In the genomic region with DNA sequence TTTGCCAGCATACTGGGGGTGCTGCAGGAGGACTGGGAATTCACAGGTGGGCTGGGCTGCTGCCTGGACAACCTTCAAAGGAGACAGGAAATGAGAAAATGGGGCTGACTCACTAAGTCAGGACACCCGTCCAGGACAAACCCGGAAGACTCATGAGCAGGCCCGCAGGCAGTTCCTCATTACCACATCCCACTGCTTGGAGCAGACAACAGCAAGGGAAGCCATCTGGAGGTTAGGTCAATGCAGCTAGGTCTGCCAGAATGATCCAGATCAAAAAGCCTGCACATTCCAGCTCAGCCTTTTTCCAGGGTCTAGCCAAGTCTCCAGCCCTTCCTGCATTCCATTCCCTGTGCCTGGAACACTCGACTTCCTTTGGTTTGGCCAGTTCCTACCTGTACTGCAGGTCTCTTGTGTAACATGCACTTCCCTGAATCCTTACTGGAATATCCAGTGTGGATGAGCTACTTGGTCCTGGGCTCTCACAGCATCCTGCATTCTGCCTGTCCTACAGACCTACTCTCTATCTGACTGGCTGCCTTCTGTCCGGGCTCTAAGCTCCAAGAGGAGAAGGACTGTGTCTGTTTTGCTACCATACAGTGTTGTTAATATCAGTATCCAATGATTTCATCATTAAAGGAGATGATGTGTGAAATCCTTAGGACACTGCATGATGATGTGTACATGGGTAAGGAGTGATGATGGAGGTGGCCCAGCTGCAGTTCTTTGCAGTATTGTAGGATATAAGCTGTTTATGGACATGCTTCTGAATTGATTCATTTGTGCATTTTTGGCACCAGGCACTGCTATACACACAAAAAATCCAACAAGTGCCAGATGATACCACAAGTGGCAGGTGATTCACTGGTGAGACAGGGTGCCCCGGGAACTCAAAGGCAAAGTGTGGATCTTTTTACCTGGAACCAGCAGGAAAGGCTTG, we compare ENCODE assay signal across 10 cellular contexts.
DNase-seq lines count a peak whose midpoint lies in the region; ATAC-seq and TF ChIP-seq lines count a peak whose summit lies in the region.
"Had no signal": no experiment of that assay in that cellular context is flagged by ENCODE, and none has a peak within 500 bp of the region (broad histone marks: within the 10 kb centered on the region; RNA-seq: fewer than 3 reads in every experiment).

No MANE protein-coding gene starts in this region.

- H4K20me1 ChIP-seq in BLaER1 treated with 17β-estradiol and CSF1 and Interleukin-3, amounts not matched to agents 10 nM and 100 nM = no peaks in the 10 kb centered on the region

- H3K9me3 ChIP-seq in BLaER1 treated with 17β-estradiol and CSF1 and Interleukin-3, amounts not matched to agents 10 nM and 100 nM (replicated peaks in 1 of 11) = peaks cover 0 to 4% (median 0%) of the 10 kb centered on the region in 11 experiments; a peak in 1 of 22 replicates
- no peaks in the 10 kb centered on the region for H3K9me3 ChIP-seq in mesenchymal stem cell (ENCODE audit: control insufficient read depth, low read length)

- H3K14ac ChIP-seq in mesenchymal stem cell (ENCODE audit: low read length in 2 of 2) = peak overlapping the region in 1 of 2 experiments; percentile 31

- no peak overlapping the region for H4K91ac ChIP-seq in mesenchymal stem cell (ENCODE audit: low read length)

- peak overlapping the region; percentile 40 to 83 for H3K18ac ChIP-seq in mesenchymal stem cell (ENCODE audit: low read depth in 1 of 2, low read length in 2 of 2)

- WGBS in mesenchymal stem cell = 32% methylated on average over 5 of the region's 6 CpGs

- no peak overlapping the region for H3K23ac ChIP-seq in mesenchymal stem cell (ENCODE audit: low read length in 2 of 2)

- H2BK120ac ChIP-seq in mesenchymal stem cell (ENCODE audit: low read depth, low read length) = no peak overlapping the region

- H3K9ac ChIP-seq in BLaER1 treated with 17β-estradiol and CSF1 and Interleukin-3, amounts not matched to agents 10 nM and 100 nM = peak overlapping the region in 8 of 11 experiments; percentile 2 to 62 (median 52); a peak in 13 of 22 replicates
- H3K9ac ChIP-seq in mesenchymal stem cell (ENCODE audit: low read length) = peak overlapping the region; percentile 28

- H2AFZ ChIP-seq in mesenchymal stem cell (ENCODE audit: low read depth, low read length) = no peak overlapping the region

- H3K4me1 ChIP-seq in BLaER1 treated with 17β-estradiol and CSF1 and Interleukin-3, amounts not matched to agents 10 nM and 100 nM = peaks cover 43 to 76% (median 66%) of the 10 kb centered on the region in 10 experiments
- H3K4me1 ChIP-seq in mesenchymal stem cell (ENCODE audit: control insufficient read depth, insufficient read depth, low read depth, low read length) = no peaks in the 10 kb centered on the region

- peak overlapping the region in 9 of 11 experiments; percentile 40 to 73 (median 71); a peak in 18 of 22 replicates for H3K27ac ChIP-seq in BLaER1 treated with 17β-estradiol and CSF1 and Interleukin-3, amounts not matched to agents 10 nM and 100 nM
- H3K27ac ChIP-seq in mesenchymal stem cell (ENCODE audit: low read length, poor library complexity, severe bottlenecking) = no peak overlapping the region

- H3K4ac ChIP-seq in mesenchymal stem cell (ENCODE audit: low read depth in 1 of 2, low read length in 2 of 2) = peak overlapping the region in 1 of 2 experiments; percentile 5

- DNase-seq in NB4 (ENCODE audit: low read depth) = peak; percentile 42
- peak; percentile 36 for DNase-seq in cerebellar cortex (ENCODE audit: low spot score)
- DNase-seq in mesenchymal stem cell = peak; percentile 75
- DNase-seq in KG1 (lab: John Stamatoyannopoulos, UW) = no peak
- no peak for DNase-seq in COLO829 (ENCODE audit: low spot score)
- DNase-seq in SK-N-DZ (ENCODE audit: low spot score) = no peak
- DNase-seq: activated CD4-positive, alpha-beta T cell treated with anti-CD3 and anti-CD28 coated beads, Interleukin-2, amount 50 U/mL, for 48 hours; OCI-M1 had no signal

- H3K4me2 ChIP-seq in BLaER1 treated with 17β-estradiol and CSF1 and Interleukin-3, amounts not matched to agents 10 nM and 100 nM = peak overlapping the region; percentile 75 to 94 (median 85)
- no peak overlapping the region for H3K4me2 ChIP-seq in mesenchymal stem cell (ENCODE audit: low read length, poor library complexity, severe bottlenecking)

- H3K27me3 ChIP-seq in BLaER1 treated with 17β-estradiol and CSF1 and Interleukin-3, amounts not matched to agents 10 nM and 100 nM = no peaks in the 10 kb centered on the region
- H3K27me3 ChIP-seq in mesenchymal stem cell (ENCODE audit: control insufficient read depth in 1 of 2, insufficient read depth in 1 of 2, low read length in 2 of 2) = no peaks in the 10 kb centered on the region

- no peak for TF ChIP-seq CTCF in NB4 (IDR thresholded peaks at IDR 0.05; ENCODE audit: low read depth, low read length)

- peak overlapping the region in 3 of 10 experiments; percentile 3 to 38 (median 34); a peak in 3 of 20 replicates for H3K4me3 ChIP-seq in BLaER1 treated with 17β-estradiol and CSF1 and Interleukin-3, amounts not matched to agents 10 nM and 100 nM
- H3K4me3 ChIP-seq in NB4 (ENCODE audit: low read depth, low read length) (no peak overlapping the region), mesenchymal stem cell (ENCODE audit: insufficient read depth in 1 of 2, low read depth in 1 of 2, low read length in 2 of 2) (no peak overlapping the region)

- H2BK15ac ChIP-seq in mesenchymal stem cell (ENCODE audit: low read depth, poor library complexity, severe bottlenecking) = no peak overlapping the region

- no peaks in the 10 kb centered on the region for H3K36me3 ChIP-seq in BLaER1 treated with 17β-estradiol and CSF1 and Interleukin-3, amounts not matched to agents 10 nM and 100 nM
- H3K36me3 ChIP-seq in mesenchymal stem cell (ENCODE audit: control insufficient read depth in 1 of 2, insufficient read depth in 2 of 2, low read depth in 1 of 2, low read length in 2 of 2) = no peaks in the 10 kb centered on the region

- no peak overlapping the region for H2AK5ac ChIP-seq in mesenchymal stem cell (ENCODE audit: low read length, severe bottlenecking)

- H2BK12ac ChIP-seq in mesenchymal stem cell (ENCODE audit: low read length in 2 of 2) = peak overlapping the region in 1 of 2 experiments; percentile 49

- TF ChIP-seq POLR2A in NB4 (IDR thresholded peaks at IDR 0.05; ENCODE audit: extremely low read depth, insufficient read length) = no peak

- H4K8ac ChIP-seq in mesenchymal stem cell (ENCODE audit: low read length) = no peak overlapping the region

- H3K79me1 ChIP-seq in mesenchymal stem cell (replicated peaks; ENCODE audit: low read length, poor library complexity, severe bottlenecking) = no peaks in the 10 kb centered on the region

- H2BK5ac ChIP-seq in mesenchymal stem cell (ENCODE audit: low read depth, low read length, poor library complexity, severe bottlenecking) = no peak overlapping the region

- ATAC-seq in HG03159 (IDR thresholded peaks at IDR 0.05; ENCODE audit: unreplicated experiment) = no peak

Comparison
In these comparisons a context has a peak if more than half of its experiments do, and no peak if none do; other contexts are left out.
1. DNase-seq: peak in NB4 (single experiment), cerebellar cortex (single experiment) and mesenchymal stem cell (single experiment); none in KG1 (single experiment), COLO829 (single experiment) and SK-N-DZ (single experiment).